1 cellular context compared by ENCODE assay signal in the genomic region with DNA sequence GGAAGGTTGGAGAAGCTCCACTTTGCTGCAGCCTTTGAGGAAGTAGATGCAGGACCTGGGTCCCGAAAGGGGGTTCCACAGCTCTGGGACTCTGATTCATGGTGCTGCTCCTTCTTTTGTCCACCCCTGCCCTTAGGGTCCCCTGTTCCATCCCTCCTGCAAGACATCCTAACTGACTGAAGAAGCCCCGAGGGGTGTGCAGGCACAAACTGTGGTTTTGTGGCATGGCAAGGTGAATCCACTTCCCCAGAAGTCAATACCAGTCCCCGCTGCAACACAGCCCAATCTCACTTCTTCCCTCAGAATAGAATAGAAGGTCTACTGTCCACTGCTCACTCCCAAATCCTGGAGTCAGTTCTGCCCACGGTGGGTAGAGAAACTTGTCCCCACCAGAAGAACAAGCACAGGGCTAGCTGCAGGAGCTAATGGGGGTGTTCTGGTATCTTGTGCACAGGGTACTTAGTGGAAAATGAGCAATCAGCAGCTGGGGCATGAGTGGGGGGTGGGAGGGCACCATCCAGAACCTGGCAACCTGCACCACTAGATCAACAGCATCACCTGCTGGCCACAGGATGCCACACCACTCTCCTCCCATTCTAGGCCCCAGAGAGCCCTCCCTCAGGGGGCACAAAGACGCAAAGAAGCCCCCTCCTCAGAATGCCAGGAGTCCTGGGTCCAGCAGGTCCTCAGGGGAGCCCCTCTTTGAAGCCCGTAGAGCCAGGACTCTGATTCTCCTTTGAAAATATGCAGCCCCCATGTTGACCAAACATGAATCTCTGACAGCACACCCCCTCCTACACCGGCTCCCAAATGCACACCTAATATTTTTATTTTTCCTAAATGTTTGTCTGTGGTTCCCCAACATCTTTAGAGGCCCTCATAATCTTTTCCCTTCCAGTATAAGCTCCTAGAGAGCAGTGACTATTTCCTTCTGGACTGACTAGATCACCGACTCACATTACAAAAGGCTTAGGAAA.
TF ChIP-seq lines count a peak whose summit lies in the region.

No MANE protein-coding gene starts in this region.

TF ChIP-seq in HCT116, 20 proteins besides CTCF, POLR2A, EP300 and RAD21:
- TF ChIP-seq YY1 (IDR thresholded peaks at IDR 0.05; ENCODE audit: extremely low read depth, insufficient replicate concordance, low read depth, low read length): no peak
- no peak for TF ChIP-seq CBX3 (IDR thresholded peaks at IDR 0.05; ENCODE audit: low read depth)
- TF ChIP-seq, protein P1, sequence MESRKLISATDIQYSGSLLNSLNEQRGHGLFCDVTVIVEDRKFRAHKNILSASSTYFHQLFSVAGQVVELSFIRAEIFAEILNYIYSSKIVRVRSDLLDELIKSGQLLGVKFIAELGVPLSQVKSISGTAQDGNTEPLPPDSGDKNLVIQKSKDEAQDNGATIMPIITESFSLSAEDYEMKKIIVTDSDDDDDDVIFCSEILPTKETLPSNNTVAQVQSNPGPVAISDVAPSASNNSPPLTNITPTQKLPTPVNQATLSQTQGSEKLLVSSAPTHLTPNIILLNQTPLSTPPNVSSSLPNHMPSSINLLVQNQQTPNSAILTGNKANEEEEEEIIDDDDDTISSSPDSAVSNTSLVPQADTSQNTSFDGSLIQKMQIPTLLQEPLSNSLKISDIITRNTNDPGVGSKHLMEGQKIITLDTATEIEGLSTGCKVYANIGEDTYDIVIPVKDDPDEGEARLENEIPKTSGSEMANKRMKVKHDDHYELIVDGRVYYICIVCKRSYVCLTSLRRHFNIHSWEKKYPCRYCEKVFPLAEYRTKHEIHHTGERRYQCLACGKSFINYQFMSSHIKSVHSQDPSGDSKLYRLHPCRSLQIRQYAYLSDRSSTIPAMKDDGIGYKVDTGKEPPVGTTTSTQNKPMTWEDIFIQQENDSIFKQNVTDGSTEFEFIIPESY (IDR thresholded peaks at IDR 0.05; ENCODE audit: extremely low read depth, insufficient replicate concordance, low read length): no peak
- TF ChIP-seq FOSL1 (IDR thresholded peaks at IDR 0.05; ENCODE audit: low read depth): no peak
- TF ChIP-seq, protein P2, sequence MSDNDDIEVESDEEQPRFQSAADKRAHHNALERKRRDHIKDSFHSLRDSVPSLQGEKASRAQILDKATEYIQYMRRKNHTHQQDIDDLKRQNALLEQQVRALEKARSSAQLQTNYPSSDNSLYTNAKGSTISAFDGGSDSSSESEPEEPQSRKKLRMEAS (IDR thresholded peaks at IDR 0.05): no peak
- TF ChIP-seq SP1 (IDR thresholded peaks at IDR 0.05; ENCODE audit: low read depth): no peak
- no peak for TF ChIP-seq CEBPB (IDR thresholded peaks at IDR 0.05; ENCODE audit: low read depth)
- no peak for TF ChIP-seq POLR2AphosphoS5 (IDR thresholded peaks at IDR 0.05; ENCODE audit: low read depth, low read length)
- TF ChIP-seq, protein P3, sequence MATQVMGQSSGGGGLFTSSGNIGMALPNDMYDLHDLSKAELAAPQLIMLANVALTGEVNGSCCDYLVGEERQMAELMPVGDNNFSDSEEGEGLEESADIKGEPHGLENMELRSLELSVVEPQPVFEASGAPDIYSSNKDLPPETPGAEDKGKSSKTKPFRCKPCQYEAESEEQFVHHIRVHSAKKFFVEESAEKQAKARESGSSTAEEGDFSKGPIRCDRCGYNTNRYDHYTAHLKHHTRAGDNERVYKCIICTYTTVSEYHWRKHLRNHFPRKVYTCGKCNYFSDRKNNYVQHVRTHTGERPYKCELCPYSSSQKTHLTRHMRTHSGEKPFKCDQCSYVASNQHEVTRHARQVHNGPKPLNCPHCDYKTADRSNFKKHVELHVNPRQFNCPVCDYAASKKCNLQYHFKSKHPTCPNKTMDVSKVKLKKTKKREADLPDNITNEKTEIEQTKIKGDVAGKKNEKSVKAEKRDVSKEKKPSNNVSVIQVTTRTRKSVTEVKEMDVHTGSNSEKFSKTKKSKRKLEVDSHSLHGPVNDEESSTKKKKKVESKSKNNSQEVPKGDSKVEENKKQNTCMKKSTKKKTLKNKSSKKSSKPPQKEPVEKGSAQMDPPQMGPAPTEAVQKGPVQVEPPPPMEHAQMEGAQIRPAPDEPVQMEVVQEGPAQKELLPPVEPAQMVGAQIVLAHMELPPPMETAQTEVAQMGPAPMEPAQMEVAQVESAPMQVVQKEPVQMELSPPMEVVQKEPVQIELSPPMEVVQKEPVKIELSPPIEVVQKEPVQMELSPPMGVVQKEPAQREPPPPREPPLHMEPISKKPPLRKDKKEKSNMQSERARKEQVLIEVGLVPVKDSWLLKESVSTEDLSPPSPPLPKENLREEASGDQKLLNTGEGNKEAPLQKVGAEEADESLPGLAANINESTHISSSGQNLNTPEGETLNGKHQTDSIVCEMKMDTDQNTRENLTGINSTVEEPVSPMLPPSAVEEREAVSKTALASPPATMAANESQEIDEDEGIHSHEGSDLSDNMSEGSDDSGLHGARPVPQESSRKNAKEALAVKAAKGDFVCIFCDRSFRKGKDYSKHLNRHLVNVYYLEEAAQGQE (IDR thresholded peaks at IDR 0.05; ENCODE audit: low read depth): no peak
- no peak for TF ChIP-seq ZFX (IDR thresholded peaks at IDR 0.05)
- TF ChIP-seq, protein P4, sequence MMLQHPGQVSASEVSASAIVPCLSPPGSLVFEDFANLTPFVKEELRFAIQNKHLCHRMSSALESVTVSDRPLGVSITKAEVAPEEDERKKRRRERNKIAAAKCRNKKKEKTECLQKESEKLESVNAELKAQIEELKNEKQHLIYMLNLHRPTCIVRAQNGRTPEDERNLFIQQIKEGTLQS (IDR thresholded peaks at IDR 0.05): no peak
- TF ChIP-seq ZNF274 (IDR thresholded peaks at IDR 0.05; ENCODE audit: low read depth, low read length): no peak
- no peak for TF ChIP-seq EZH2 (IDR thresholded peaks at IDR 0.05)
- TF ChIP-seq ELF1 (IDR thresholded peaks at IDR 0.05; ENCODE audit: borderline replicate concordance, low read depth): no peak
